In genomic region chr15:45456212-45457106, GRCh38 we compare ENCODE assay signal across 9 cellular contexts.
A peak's percentile ranks its signal among the peaks of the same experiment; 100 is the strongest.
DNase-seq lines count a peak whose midpoint lies in the region; ATAC-seq and TF ChIP-seq lines count a peak whose summit lies in the region.
"Had no signal": no experiment of that assay in that cellular context is flagged by ENCODE, and none has a peak within 500 bp of the region (broad histone marks: within the 10 kb centered on the region; RNA-seq: fewer than 3 reads in every experiment).

No MANE protein-coding gene starts in this region.

- H3K9me3 Mint-ChIP-seq in CD14-positive monocyte, result peaks cover 0 to 2% (median 0%) of the 10 kb centered on the region in 7 donors

- intact Hi-C loops in CD14-positive monocyte (cut with micrococcal nuclease), result loop anchor here (1.0 to 10.0 kb wide), 4 partner anchors 26 to 732 kb away; no protein-coding TSS in a partner anchor

- H3K27ac Mint-ChIP-seq in CD14-positive monocyte, result peak overlapping the region; percentile 94 to 100 (median 97)

- peaks cover 53% of the 10 kb centered on the region for H3K4me1 Mint-ChIP-seq in CD14-positive monocyte

- peak overlapping the region; percentile 64 to 70 for H3K4me3 Mint-ChIP-seq in CD14-positive monocyte

- no peak for TF ChIP-seq CTCF in CD14-positive monocyte (IDR thresholded peaks at IDR 0.05)

- DNase-seq in CD14-positive monocyte (ENCODE audit: low spot score), result peak; percentile 97
- peak; percentile 87 for DNase-seq in LoVo (ENCODE audit: low spot score)
- DNase-seq in activated CD4-positive, alpha-beta T cell treated with anti-CD3 and anti-CD28 coated beads, Interleukin-2, amount 50 U/mL, for 1 hour, result peak; percentile 54
- DNase-seq in effector CD4-positive, alpha-beta T cell, result peak; percentile 68
- peak; percentile 98 for DNase-seq in myocyte (ENCODE audit: low read depth)
- DNase-seq in superior temporal gyrus (ENCODE audit: extremely low spot score), result peak; percentile 33

- no peak for ATAC-seq in HG03095 (IDR thresholded peaks at IDR 0.05; ENCODE audit: unreplicated experiment)
- no peak for ATAC-seq in HG02938 (IDR thresholded peaks at IDR 0.05; ENCODE audit: unreplicated experiment)

- H3K36me3 Mint-ChIP-seq in CD14-positive monocyte, result peaks cover 3 to 14% of the 10 kb centered on the region in 2 donors
- H3K36me3 Mint-ChIP-seq: naive B cell had no signal

- H3K27me3 Mint-ChIP-seq in CD14-positive monocyte (ENCODE audit: low read depth in 3 of 3), result peaks cover 13 to 32% (median 21%) of the 10 kb centered on the region in 3 donors
- H3K27me3 Mint-ChIP-seq: naive B cell had no signal

Comparison
In these comparisons a context has a peak if more than half of its experiments do, and no peak if none do; other contexts are left out.
1. DNase-seq: peak in every context shown above with its lines; median percentile 98 in myocyte; 97 in CD14-positive monocyte; 87 in LoVo; 68 in effector CD4-positive, alpha-beta T cell; 54 in activated CD4-positive, alpha-beta T cell treated with anti-CD3 and anti-CD28 coated beads, Interleukin-2, amount 50 U/mL, for 1 hour; 33 in superior temporal gyrus.